In genomic region chr12:75484450-75484849, GRCh38 we compare ENCODE assay signal across 8 cellular contexts. TPM values are rescaled to one million over a fixed set of nuclear protein-coding genes. Genes with fewer than 3 reads are reported as not detected.
DNase-seq lines count a peak whose midpoint lies in the region; ATAC-seq, FAIRE-seq and TF ChIP-seq lines count a peak whose summit lies in the region.
"Not testable (repeated sequence)": the region's sequence is repeated elsewhere in the genome, so short reads cannot be mapped to it uniquely, and the experiment has no call there.

No MANE protein-coding gene starts in this region.

- H3K27me3 Mint-ChIP-seq in H9 (ENCODE audit: low read depth); activated CD8-positive, alpha-beta T cell treated with anti-CD3 and anti-CD28 coated beads for 36 hours; astrocyte (ENCODE audit: low read depth, unreplicated experiment); endodermal cell (ENCODE audit: insufficient read depth); natural killer cell (ENCODE audit: low read depth in 2 of 2): not testable (repeated sequence)

- H3K18ac ChIP-seq in H9 (ENCODE audit: insufficient read length, low read depth, low read length), result not testable (repeated sequence)

- intact Hi-C loops in OCI-LY7 (cut with micrococcal nuclease; ENCODE audit: unreplicated experiment) (loop anchor here (5.0 kb wide), 1 partner anchor 863 kb away; the partner anchor contains the start of gene BBS10), natural killer cell (cut with micrococcal nuclease) (loop anchor here (5.0 kb wide), 1 partner anchor 47 kb away; no protein-coding TSS in a partner anchor)
- intact Hi-C loops in activated CD8-positive, alpha-beta T cell treated with anti-CD3 and anti-CD28 coated beads for 36 hours (cut with micrococcal nuclease), result loop anchor here (5.0 kb wide), 1 partner anchor 92 kb away; the partner anchor contains the start of gene GLIPR1L2

- not testable (repeated sequence) for H3K79me2 ChIP-seq in H9 (ENCODE audit: insufficient read depth, low read length); OCI-LY7 (ENCODE audit: insufficient read depth, low read depth, low read length)
- peaks cover 84% of the 10 kb centered on the region for H3K79me2 ChIP-seq in astrocyte (ENCODE audit: insufficient read depth, low read length)

- H3K79me1 ChIP-seq in H9 (ENCODE audit: insufficient read depth, low read depth, low read length, poor library complexity, severe bottlenecking), result not testable (repeated sequence)

- peaks cover 0 to 61% (median 10%) of the 10 kb centered on the region in 11 experiments; a peak in 12 of 22 replicates for H4K20me1 ChIP-seq in BLaER1 treated with 17β-estradiol and CSF1 and Interleukin-3, amounts not matched to agents 10 nM and 100 nM
- not testable (repeated sequence) for H4K20me1 ChIP-seq in H9 (ENCODE audit: control insufficient read depth, insufficient read depth, insufficient read length); OCI-LY7 (ENCODE audit: insufficient read depth, low read length)
- peaks cover 56% of the 10 kb centered on the region for H4K20me1 ChIP-seq in astrocyte (ENCODE audit: insufficient read depth, low read length)

- not testable (repeated sequence) for H3K14ac ChIP-seq in H9 (ENCODE audit: insufficient read depth, low read length)

- not testable (repeated sequence) for H2AFZ ChIP-seq in H9 (ENCODE audit: low read length); OCI-LY7 (ENCODE audit: low read length); astrocyte (ENCODE audit: low read depth, low read length)

- H2BK15ac ChIP-seq in H9 (ENCODE audit: low read depth, low read length), result not testable (repeated sequence)

- CTCF ChIA-PET in OCI-LY7 (lab: Charles Lee; ENCODE audit: unreplicated experiment), result interaction anchor here (0.8 to 1.6 kb wide), 4 partner anchors 10 to 553 kb away, joined by 3 to 5 read pairs (median 3); no protein-coding TSS in a partner anchor
- CTCF ChIA-PET in activated CD8-positive, alpha-beta T cell treated with anti-CD3 and anti-CD28 coated beads for 36 hours (lab: Charles Lee), result interaction anchor here (0.6 to 5.0 kb wide), 29 partner anchors 8 to 863 kb away, joined by 3 to 44 read pairs (median 5); partner anchors contain the start of genes BBS10, GLIPR1L1, GLIPR1L2 and KRR1

- not testable (repeated sequence) for H3K27me3 ChIP-seq in BLaER1 treated with 17β-estradiol and CSF1 and Interleukin-3, amounts not matched to agents 10 nM and 100 nM; H9 (ENCODE audit: insufficient read depth, low read length); astrocyte (ENCODE audit: insufficient read depth, low read length); endodermal cell (ENCODE audit: control insufficient read depth, insufficient read depth, low read length, poor library complexity, severe bottlenecking); stomach smooth muscle (ENCODE audit: control insufficient read depth in 1 of 2, insufficient read depth in 2 of 2, low read length in 2 of 2)

- H4K8ac ChIP-seq in H9 (replicated peaks; ENCODE audit: insufficient read length, low read depth, low read length), result not testable (repeated sequence)

- not testable (repeated sequence) for BruUV-seq in OCI-LY7 (replicated peaks; lab: Mats Ljungman, UMichigan)

- H3K36me3 ChIP-seq in BLaER1 treated with 17β-estradiol and CSF1 and Interleukin-3, amounts not matched to agents 10 nM and 100 nM, result peaks cover 0 to 76% (median 39%) of the 10 kb centered on the region in 11 experiments; a peak in 14 of 22 replicates
- H3K36me3 ChIP-seq in OCI-LY7 (ENCODE audit: insufficient read depth, low read length); endodermal cell (ENCODE audit: control insufficient read depth, insufficient read depth, low read length); stomach smooth muscle (ENCODE audit: control insufficient read depth in 2 of 2, insufficient read depth in 2 of 2, low read length in 2 of 2): not testable (repeated sequence)
- peaks cover 17% of the 10 kb centered on the region for H3K36me3 ChIP-seq in astrocyte (ENCODE audit: insufficient read depth, low read length)

- H3K36me3 Mint-ChIP-seq in H9 (ENCODE audit: insufficient read depth in 1 of 3, low read depth in 3 of 3); endodermal cell (ENCODE audit: low read depth); natural killer cell: not testable (repeated sequence)
- H3K36me3 Mint-ChIP-seq in activated CD8-positive, alpha-beta T cell treated with anti-CD3 and anti-CD28 coated beads for 36 hours (ENCODE audit: low read depth), result peaks cover 29% of the 10 kb centered on the region
- peaks cover 13% of the 10 kb centered on the region for H3K36me3 Mint-ChIP-seq in astrocyte (ENCODE audit: low read depth, unreplicated experiment)

- not testable (repeated sequence) for H3K23me2 ChIP-seq in H9 (ENCODE audit: insufficient read length, low read depth, low read length, poor library complexity, severe bottlenecking)

- H2AK5ac ChIP-seq in H9 (ENCODE audit: insufficient read length, low read length), result not testable (repeated sequence)

- not testable (repeated sequence) for H3K56ac ChIP-seq in H9 (ENCODE audit: insufficient read length, low read depth, low read length)

- not testable (repeated sequence) for H3K9me3 Mint-ChIP-seq in H9; activated CD8-positive, alpha-beta T cell treated with anti-CD3 and anti-CD28 coated beads for 36 hours; astrocyte (ENCODE audit: unreplicated experiment); endodermal cell; natural killer cell

- H3K27ac ChIP-seq in BLaER1 treated with 17β-estradiol and CSF1 and Interleukin-3, amounts not matched to agents 10 nM and 100 nM, result peak overlapping the region in 3 of 11 experiments; percentile 35 to 92 (median 79); a peak in 2 of 22 replicates
- not testable (repeated sequence) for H3K27ac ChIP-seq in H9 (ENCODE audit: insufficient read length, low read depth, low read length); OCI-LY7 (ENCODE audit: low read depth, low read length, poor library complexity, severe bottlenecking); endodermal cell (ENCODE audit: low read depth, low read length)
- H3K27ac ChIP-seq in astrocyte (ENCODE audit: low read depth, low read length), result peak overlapping the region; percentile 26
- H3K27ac ChIP-seq in stomach smooth muscle (ENCODE audit: low read length), result peak overlapping the region; percentile 37

- not testable (repeated sequence) for H3K23ac ChIP-seq in H9 (ENCODE audit: insufficient read length, low read depth, low read length)

- not testable (repeated sequence) for H3K9me2 ChIP-seq in OCI-LY7 (ENCODE audit: insufficient read depth, low read length)

- no CpG with 5 or more reads among the region's 2 CpGs for WGBS in H9 (ENCODE audit: extremely low coverage, insufficient read length, low lambda C conversion rate)
- 26 to 80% methylated on average over 1 to 2 of the region's 2 CpGs for WGBS in endodermal cell (ENCODE audit: insufficient coverage in 1 of 2, insufficient read length in 1 of 2), 2 experiments

- H3K27ac Mint-ChIP-seq in H9 (peak overlapping the region; percentile 39 to 48 (median 45); a peak in 6 of 7 replicates), astrocyte (ENCODE audit: unreplicated experiment) (peak overlapping the region; percentile 77), endodermal cell (peak overlapping the region; percentile 69), natural killer cell (peak overlapping the region; percentile 95 to 100)
- peak overlapping the region; percentile 73 for H3K27ac Mint-ChIP-seq in activated CD8-positive, alpha-beta T cell treated with anti-CD3 and anti-CD28 coated beads for 36 hours

- ATAC-seq in activated CD8-positive, alpha-beta T cell treated with anti-CD3 and anti-CD28 coated beads for 36 hours; natural killer cell: not testable (repeated sequence)

- H2BK20ac ChIP-seq in H9 (ENCODE audit: low read depth, low read length, poor library complexity, severe bottlenecking), result not testable (repeated sequence)

- not testable (repeated sequence) for H3K4ac ChIP-seq in H9 (ENCODE audit: low read depth, low read length)

- H3K9me3 ChIP-seq in BLaER1 treated with 17β-estradiol and CSF1 and Interleukin-3, amounts not matched to agents 10 nM and 100 nM (replicated peaks in 1 of 11); H9 (ENCODE audit: control insufficient read depth, low read depth, low read length); OCI-LY7 (ENCODE audit: low read length); astrocyte (ENCODE audit: insufficient read depth, low read depth, low read length); endodermal cell (ENCODE audit: control insufficient read depth, low read length); stomach smooth muscle (ENCODE audit: control insufficient read depth in 2 of 2, low read length in 2 of 2): not testable (repeated sequence)

- peak overlapping the region in 5 of 11 experiments; percentile 81 to 93 (median 89); a peak in 7 of 22 replicates for H3K9ac ChIP-seq in BLaER1 treated with 17β-estradiol and CSF1 and Interleukin-3, amounts not matched to agents 10 nM and 100 nM
- not testable (repeated sequence) for H3K9ac ChIP-seq in H9 (ENCODE audit: extremely low read depth, insufficient read length, low read length); endodermal cell (ENCODE audit: extremely low read depth, low read length, poor library complexity, severe bottlenecking)
- peak overlapping the region; percentile 90 for H3K9ac ChIP-seq in astrocyte (ENCODE audit: low read length)
- peak overlapping the region in 1 of 2 donors; percentile 4 for H3K9ac ChIP-seq in stomach smooth muscle (ENCODE audit: low read length in 2 of 2)

- not testable (repeated sequence) for FAIRE-seq in astrocyte (lab: Jason Lieb, UNC)

- H3K4me3 ChIP-seq in BLaER1 treated with 17β-estradiol and CSF1 and Interleukin-3, amounts not matched to agents 10 nM and 100 nM, result peak overlapping the region in 7 of 10 experiments; percentile 56 to 85 (median 75); a peak in 11 of 20 replicates
- H3K4me3 ChIP-seq in OCI-LY7 (ENCODE audit: low read depth, low read length, poor library complexity, severe bottlenecking), result not testable (repeated sequence)
- H3K4me3 ChIP-seq in astrocyte (ENCODE audit: insufficient read depth, low read depth, low read length), result peak overlapping the region; percentile 95
- peak overlapping the region; percentile 46 for H3K4me3 ChIP-seq in endodermal cell (ENCODE audit: low read length)
- H3K4me3 ChIP-seq in stomach smooth muscle (ENCODE audit: low read length in 2 of 2), result peak overlapping the region in 1 of 2 donors; percentile 5

- peaks cover 36 to 87% (median 50%) of the 10 kb centered on the region in 10 experiments for H3K4me1 ChIP-seq in BLaER1 treated with 17β-estradiol and CSF1 and Interleukin-3, amounts not matched to agents 10 nM and 100 nM
- H3K4me1 ChIP-seq in H9 (ENCODE audit: insufficient read depth, low read length), result not testable (repeated sequence)
- H3K4me1 ChIP-seq in OCI-LY7 (ENCODE audit: insufficient read depth, low read length, poor library complexity, severe bottlenecking), result peaks cover 47% of the 10 kb centered on the region
- H3K4me1 ChIP-seq in astrocyte (ENCODE audit: insufficient read depth, low read length), result peaks cover 55% of the 10 kb centered on the region
- H3K4me1 ChIP-seq in endodermal cell (ENCODE audit: control insufficient read depth, insufficient read depth, low read length), result peaks cover 13% of the 10 kb centered on the region
- H3K4me1 ChIP-seq in stomach smooth muscle (ENCODE audit: control insufficient read depth, insufficient read depth, low read length), result peaks cover 20% of the 10 kb centered on the region

- H4K91ac ChIP-seq in H9 (ENCODE audit: insufficient read length, low read depth, low read length), result not testable (repeated sequence)

- not testable (repeated sequence) for H2BK5ac ChIP-seq in H9 (ENCODE audit: insufficient read length, low read length)

- not testable (repeated sequence) for H2BK12ac ChIP-seq in H9 (ENCODE audit: insufficient read length, low read depth, low read length)

- H3K4me1 Mint-ChIP-seq in H9, result peaks cover 21 to 33% of the 10 kb centered on the region in 2 experiments
- peaks cover 64% of the 10 kb centered on the region for H3K4me1 Mint-ChIP-seq in activated CD8-positive, alpha-beta T cell treated with anti-CD3 and anti-CD28 coated beads for 36 hours (ENCODE audit: low read depth)
- peaks cover 40% of the 10 kb centered on the region for H3K4me1 Mint-ChIP-seq in astrocyte (ENCODE audit: low read depth, unreplicated experiment)
- peaks cover 38% of the 10 kb centered on the region for H3K4me1 Mint-ChIP-seq in endodermal cell
- H3K4me1 Mint-ChIP-seq in natural killer cell, result peaks cover 70 to 87% of the 10 kb centered on the region in 2 donors

- peak overlapping the region in 7 of 11 experiments; percentile 81 to 96 (median 93); a peak in 14 of 22 replicates for H3K4me2 ChIP-seq in BLaER1 treated with 17β-estradiol and CSF1 and Interleukin-3, amounts not matched to agents 10 nM and 100 nM
- not testable (repeated sequence) for H3K4me2 ChIP-seq in H9 (ENCODE audit: insufficient read depth, insufficient read length, low read length)
- H3K4me2 ChIP-seq in OCI-LY7 (ENCODE audit: low read length) (peak overlapping the region; percentile 76; the same call in 1 of the 2 replicates), astrocyte (ENCODE audit: low read length) (peak overlapping the region; percentile 94)

- H4K5ac ChIP-seq in H9 (ENCODE audit: insufficient read length, low read depth, low read length), result not testable (repeated sequence)

- DNase-seq in H9; OCI-LY7 (ENCODE audit: low spot score); activated CD8-positive, alpha-beta T cell treated with anti-CD3 and anti-CD28 coated beads for 36 hours; astrocyte (ENCODE audit: low read depth); natural killer cell: not testable (repeated sequence)
- DNase-seq in endodermal cell, result peak; percentile 71

- TF ChIP-seq CTCF in H9 (conservative IDR thresholded peaks at IDR 0.05); OCI-LY7 (conservative IDR thresholded peaks at IDR 0.05; ENCODE audit: low read length); activated CD8-positive, alpha-beta T cell treated with anti-CD3 and anti-CD28 coated beads for 36 hours (IDR thresholded peaks at IDR 0.05); astrocyte (IDR thresholded peaks at IDR 0.05; ENCODE audit: insufficient read depth, low read depth, low read length); endodermal cell (conservative IDR thresholded peaks at IDR 0.05); natural killer cell (IDR thresholded peaks at IDR 0.05): not testable (repeated sequence)

- not testable (repeated sequence) for H3T11ph ChIP-seq in H9 (ENCODE audit: low read length)

- POLR2A ChIA-PET in OCI-LY7 (lab: Charles Lee), result interaction anchor here (0.5 to 6.0 kb wide), 13 partner anchors 9 to 599 kb away, joined by 3 to 36 read pairs (median 4); no protein-coding TSS in a partner anchor
- POLR2A ChIA-PET in activated CD8-positive, alpha-beta T cell treated with anti-CD3 and anti-CD28 coated beads for 36 hours (lab: Charles Lee), result interaction anchor here (0.6 to 1.5 kb wide), 2 partner anchors 26 to 231 kb away, joined by 4 to 7 read pairs; partner anchors contain the start of gene KRR1

- H2BK120ac ChIP-seq in H9 (ENCODE audit: low read depth, low read length, poor library complexity, severe bottlenecking), result not testable (repeated sequence)

- not testable (repeated sequence) for H3K4me3 Mint-ChIP-seq in H9, endodermal cell
- H3K4me3 Mint-ChIP-seq in activated CD8-positive, alpha-beta T cell treated with anti-CD3 and anti-CD28 coated beads for 36 hours, result peak overlapping the region; percentile 2
- H3K4me3 Mint-ChIP-seq in astrocyte (ENCODE audit: unreplicated experiment), result peak overlapping the region; percentile 91
- peak overlapping the region; percentile 87 for H3K4me3 Mint-ChIP-seq in natural killer cell

RNA-seq across cellular contexts. Expression of gene GLIPR1, which starts 3.9 kb away (rescaled TPM):
- total RNA-seq in H9 (2021) (0.09 and 0.13 TPM in 2 replicates), OCI-LY7 (2022) (3.3 and 4.6 TPM in 2 replicates), astrocyte (220 and 232 TPM in 2 replicates), endodermal cell (under 1 TPM; 0.22 to 0.29 TPM), natural killer cell (100 to 1,000 TPM; 106 to 120 (median 115) TPM)
- total RNA-seq in OCI-LY7 (2014; rRNA removed; shearing (Covaris generic)), result 2.8 and 3.4 TPM in 2 replicates
- total RNA-seq in activated CD8-positive, alpha-beta T cell treated with anti-CD3 and anti-CD28 coated beads for 36 hours, result 10 to 100 TPM; 15.9 to 18.6 TPM
- 1.7 TPM for polyA plus RNA-seq in endodermal cell (2013, experiment 1 of 2)
- 3.1 TPM for polyA plus RNA-seq in endodermal cell (2013, experiment 2 of 2)

RNA-seq across cellular contexts. Expression of gene KRR1, which starts 27.0 kb away (rescaled TPM):
- 88.9 and 92.2 TPM in 2 replicates for total RNA-seq in H9 (2021)
- 27.6 and 44.0 TPM in 2 replicates for total RNA-seq in OCI-LY7 (2014; rRNA removed; shearing (Covaris generic))
- 78.0 and 81.7 TPM in 2 replicates for total RNA-seq in OCI-LY7 (2022)
- 100 to 1,000 TPM; 113 to 121 TPM for total RNA-seq in activated CD8-positive, alpha-beta T cell treated with anti-CD3 and anti-CD28 coated beads for 36 hours
- 48.4 and 56.9 TPM in 2 replicates for total RNA-seq in astrocyte
- total RNA-seq in endodermal cell, result 10 to 100 TPM; 60.7 to 75.2 TPM
- 33.0 TPM for polyA plus RNA-seq in endodermal cell (2013, experiment 1 of 2)
- polyA plus RNA-seq in endodermal cell (2013, experiment 2 of 2), result 37.5 TPM
- total RNA-seq in natural killer cell, result 100 to 1,000 TPM; 101 to 112 (median 106) TPM

Comparison
In these comparisons a context has a peak if more than half of its experiments do, and no peak if none do; other contexts are left out.
1. H3K27ac Mint-ChIP-seq: peak in every context shown above with its lines; median percentile 98 in natural killer cell; 77 in astrocyte; 73 in activated CD8-positive, alpha-beta T cell treated with anti-CD3 and anti-CD28 coated beads for 36 hours; 69 in endodermal cell; 45 in H9.
2. RNA of gene GLIPR1, which starts 3.9 kb away (total RNA-seq): 220 to 232 TPM in astrocyte and 106 to 120 TPM in natural killer cell; 15.9 to 18.6 TPM in activated CD8-positive, alpha-beta T cell treated with anti-CD3 and anti-CD28 coated beads for 36 hours, 2.8 to 4.6 TPM in OCI-LY7, 0.22 to 0.29 TPM in endodermal cell and 0.09 to 0.13 TPM in H9; every median in the first group is over 4 times any median in the second.